Comparison of ENCODE assay signal across 21 cellular contexts in genomic region chrX:54271661-54272060, GRCh38.
DNase-seq lines count a peak whose midpoint lies in the region; ATAC-seq, FAIRE-seq and TF ChIP-seq lines count a peak whose summit lies in the region.
"Had no signal": no experiment of that assay in that cellular context is flagged by ENCODE, and none has a peak within 500 bp of the region (broad histone marks: within the 10 kb centered on the region; RNA-seq: fewer than 3 reads in every experiment).

No MANE protein-coding gene starts in this region.

- no peak overlapping the region for H3K9ac ChIP-seq in SK-N-SH
- H3K9ac ChIP-seq: BLaER1 had no signal

- H3K27ac Mint-ChIP-seq in GM23338 (no peak overlapping the region), WTC11 (peak overlapping the region; percentile 42; the same call in 1 of the 2 replicates), neural crest cell (ENCODE audit: unreplicated experiment) (peak overlapping the region; percentile 52)
- H3K27ac Mint-ChIP-seq: B cell; CD8-positive, alpha-beta T cell had no signal

- H2AFZ ChIP-seq in GM23338: no peak overlapping the region
- no peak overlapping the region for H2AFZ ChIP-seq in SK-N-SH (ENCODE audit: low read depth)

- no peak for ATAC-seq in A549
- ATAC-seq in GM23338: no peak
- no peak for ATAC-seq in WTC11
- no peak for ATAC-seq in HG02763 (IDR thresholded peaks at IDR 0.05; ENCODE audit: unreplicated experiment)
- ATAC-seq in GM18517 (IDR thresholded peaks at IDR 0.05; ENCODE audit: unreplicated experiment): no peak
- ATAC-seq: CD8-positive, alpha-beta T cell; GM12878 had no signal

- H3K27ac ChIP-seq in A549 (no peak overlapping the region), GM23338 (ENCODE audit: low read depth) (no peak overlapping the region), SK-N-SH (ENCODE audit: low read depth in 2 of 2, low read length in 1 of 2) (no peak overlapping the region)
- H3K27ac ChIP-seq: BLaER1, C4-2B had no signal

- TF ChIP-seq RAD21 in A549 (conservative IDR thresholded peaks at IDR 0.05 in 1 of 2, IDR thresholded peaks at IDR 0.05 in 1 of 2): no peak
- TF ChIP-seq RAD21 in SK-N-SH (IDR thresholded peaks at IDR 0.05; ENCODE audit: low read length): no peak

- peak; percentile 36 for FAIRE-seq in A549 (lab: Jason Lieb, UNC)
- FAIRE-seq: GM12878 had no signal

- no peak overlapping the region for H3K4me3 ChIP-seq in A549
- H3K4me3 ChIP-seq in GM23338: no peak overlapping the region
- no peak overlapping the region for H3K4me3 ChIP-seq in SK-N-SH (ENCODE audit: low read depth in 2 of 2, low read length in 1 of 2)
- H3K4me3 ChIP-seq: BLaER1, GM12878 had no signal

- TF ChIP-seq POLR2A in A549 (IDR thresholded peaks at IDR 0.05; ENCODE audit: low read length): no peak

- no peaks in the 10 kb centered on the region for H3K27me3 ChIP-seq in GM23338 (ENCODE audit: insufficient read depth)
- no peaks in the 10 kb centered on the region for H3K27me3 ChIP-seq in SK-N-SH (ENCODE audit: insufficient read depth)

- H4K20me1 ChIP-seq in GM23338 (replicated peaks; ENCODE audit: insufficient read depth): no peaks in the 10 kb centered on the region
- no peaks in the 10 kb centered on the region for H4K20me1 ChIP-seq in SK-N-SH (ENCODE audit: insufficient read depth)
- H4K20me1 ChIP-seq: BLaER1 had no signal

- TF ChIP-seq EP300 in A549 (IDR thresholded peaks at IDR 0.05) (no peak), SK-N-SH (IDR thresholded peaks at IDR 0.05; ENCODE audit: borderline replicate concordance in 1 of 2, low read depth in 1 of 2, low read length in 1 of 2) (no peak)

- no peaks in the 10 kb centered on the region for H3K79me2 ChIP-seq in GM23338 (replicated peaks; ENCODE audit: insufficient read depth)
- H3K79me2 ChIP-seq in SK-N-SH (ENCODE audit: insufficient read depth): no peaks in the 10 kb centered on the region

- no peak overlapping the region for H3K4me3 Mint-ChIP-seq in GM23338
- H3K4me3 Mint-ChIP-seq in WTC11: no peak overlapping the region
- no peak overlapping the region for H3K4me3 Mint-ChIP-seq in neural crest cell
- H3K4me3 Mint-ChIP-seq: B cell; CD4-positive, CD25-positive, alpha-beta regulatory T cell; CD8-positive, alpha-beta T cell had no signal

- 45% methylated on average over 2 of the region's 2 CpGs for WGBS in A549 (ENCODE audit: missing lambda C conversion rate)
- WGBS in SK-N-SH (ENCODE audit: low lambda C conversion rate): 49% methylated on average over 2 of the region's 2 CpGs

- H3K9me3 ChIP-seq in A549: no peaks in the 10 kb centered on the region
- H3K9me3 ChIP-seq in SK-N-SH: no peaks in the 10 kb centered on the region
- H3K9me3 ChIP-seq: BLaER1, Caco-2 had no signal

- H3F3A ChIP-seq in GM23338 (replicated peaks; ENCODE audit: low read depth) (no peaks in the 10 kb centered on the region), SK-N-SH (replicated peaks; ENCODE audit: insufficient read depth) (no peaks in the 10 kb centered on the region)

- no peaks in the 10 kb centered on the region for H3K36me3 ChIP-seq in GM23338 (ENCODE audit: insufficient read depth)
- H3K36me3 ChIP-seq in SK-N-SH (replicated peaks in 1 of 2; ENCODE audit: control insufficient read depth in 1 of 2, insufficient read depth in 2 of 2, low read length in 1 of 2): no peaks in the 10 kb centered on the region
- H3K36me3 ChIP-seq: BLaER1 had no signal

- POLR2A ChIA-PET in A549 (lab: Yijun Ruan, JAX): no interaction called here
- POLR2A ChIA-PET in WTC11 (lab: Charles Lee): no interaction called here
- POLR2A ChIA-PET in SK-N-SH (lab: Yijun Ruan, JAX): no interaction called here

- CTCF ChIA-PET in A549 (lab: Yijun Ruan, JAX) (no interaction called here), WTC11 (lab: Charles Lee) (no interaction called here), SK-N-SH (lab: Yijun Ruan, JAX) (interaction anchor here (0.8 kb wide), 1 partner anchor 9 kb away, joined by 3 read pairs; no protein-coding TSS in a partner anchor)

- no peaks in the 10 kb centered on the region for H3K9me3 Mint-ChIP-seq in GM23338
- no peaks in the 10 kb centered on the region for H3K9me3 Mint-ChIP-seq in WTC11
- H3K9me3 Mint-ChIP-seq in neural crest cell: peaks cover 2% of the 10 kb centered on the region
- H3K9me3 Mint-ChIP-seq: CD8-positive, alpha-beta T cell had no signal

- DNase-seq in A549 (ENCODE audit: low read depth in 1 of 2, low spot score in 1 of 2) (no peak), GM23338 (ENCODE audit: low spot score) (no peak), WTC11 (ENCODE audit: low spot score) (no peak), neural crest cell (ENCODE audit: low read depth, low spot score) (no peak), SK-N-SH (no peak)
- DNase-seq: Caco-2; CD4-positive, CD25-positive, alpha-beta regulatory T cell; CD8-positive, alpha-beta T cell; DMS153; DMS79; EL; GDM1; GOT3; H7; HCEC 1CT had no signal

- no peak overlapping the region for H3K4me2 ChIP-seq in A549
- 0 out of 2 replicates have a peak overlapping the region, but pooled peaks have one; percentile 26 for H3K4me2 ChIP-seq in GM23338
- H3K4me2 ChIP-seq in SK-N-SH: no peak overlapping the region
- H3K4me2 ChIP-seq: BLaER1 had no signal

- no peaks in the 10 kb centered on the region for H3K27me3 Mint-ChIP-seq in GM23338 (ENCODE audit: insufficient read depth, low read depth, poor library complexity)
- no peaks in the 10 kb centered on the region for H3K27me3 Mint-ChIP-seq in WTC11 (ENCODE audit: low read depth)
- H3K27me3 Mint-ChIP-seq in neural crest cell (ENCODE audit: low read depth): no peaks in the 10 kb centered on the region
- H3K27me3 Mint-ChIP-seq: B cell had no signal

- H3K4me1 ChIP-seq in A549 (no peaks in the 10 kb centered on the region), GM23338 (ENCODE audit: insufficient read depth) (no peaks in the 10 kb centered on the region; the same call in 1 of the 2 replicates), SK-N-SH (ENCODE audit: control insufficient read depth in 1 of 2, insufficient read depth in 2 of 2, low read depth in 1 of 2, low read length in 1 of 2) (no peaks in the 10 kb centered on the region)
- H3K4me1 ChIP-seq: BLaER1, Caco-2 had no signal

- H3K4me1 Mint-ChIP-seq in GM23338 (peaks cover 11% of the 10 kb centered on the region), WTC11 (peaks cover 11% of the 10 kb centered on the region), neural crest cell (peaks cover 11% of the 10 kb centered on the region)
- H3K4me1 Mint-ChIP-seq: B cell; CD4-positive, CD25-positive, alpha-beta regulatory T cell had no signal

- H3K9me2 ChIP-seq in GM23338 (ENCODE audit: insufficient read depth) (no peaks in the 10 kb centered on the region), SK-N-SH (no peaks in the 10 kb centered on the region)

- no peaks in the 10 kb centered on the region for H3K36me3 Mint-ChIP-seq in GM23338 (ENCODE audit: low read depth)
- no peaks in the 10 kb centered on the region for H3K36me3 Mint-ChIP-seq in WTC11
- H3K36me3 Mint-ChIP-seq in neural crest cell (ENCODE audit: low read depth): no peaks in the 10 kb centered on the region
- H3K36me3 Mint-ChIP-seq: CD4-positive, CD25-positive, alpha-beta regulatory T cell; CD8-positive, alpha-beta T cell had no signal

- TF ChIP-seq CTCF in A549 (IDR thresholded peaks at IDR 0.05) (no peak), GM23338 (conservative IDR thresholded peaks at IDR 0.05; ENCODE audit: low read depth in 2 of 2) (no peak), WTC11 (IDR thresholded peaks at IDR 0.05) (no peak), neural crest cell (conservative IDR thresholded peaks at IDR 0.05) (no peak), SK-N-SH (IDR thresholded peaks at IDR 0.05) (no peak)

TF ChIP-seq in A549, 52 proteins besides CTCF, POLR2A, EP300 and RAD21:
- TF ChIP-seq CHD2 (IDR thresholded peaks at IDR 0.05; ENCODE audit: low read length, partially characterized antibody): no peak
- no peak for TF ChIP-seq POLR2AphosphoS2 (conservative IDR thresholded peaks at IDR 0.05; ENCODE audit: low read length)
- no peak for TF ChIP-seq RFX5 (IDR thresholded peaks at IDR 0.05)
- TF ChIP-seq GATA3 (IDR thresholded peaks at IDR 0.05; ENCODE audit: borderline replicate concordance): no peak
- TF ChIP-seq RCOR1 (IDR thresholded peaks at IDR 0.05; ENCODE audit: low read depth, low read length): no peak
- no peak for TF ChIP-seq HOXA7 (CRISPR knock-in tag; IDR thresholded peaks at IDR 0.05)
- no peak for TF ChIP-seq ZC3H11A (IDR thresholded peaks at IDR 0.05)

TF ChIP-seq in WTC11, 78 proteins besides CTCF, POLR2A, EP300 and RAD21 (continues in another document):
- no peak for TF ChIP-seq E2F1 (CRISPR knock-in tag; IDR thresholded peaks at IDR 0.05)
- TF ChIP-seq ZNF138 (CRISPR knock-in tag; conservative IDR thresholded peaks at IDR 0.05): no peak
- TF ChIP-seq CREB1 (CRISPR knock-in tag; IDR thresholded peaks at IDR 0.05): no peak

TF ChIP-seq in SK-N-SH, 30 proteins besides CTCF, POLR2A, EP300 and RAD21:
- TF ChIP-seq FOSL2 (IDR thresholded peaks at IDR 0.05; ENCODE audit: borderline replicate concordance, low read depth) (no peak), EZH2phosphoT487 (IDR thresholded peaks at IDR 0.05; ENCODE audit: borderline replicate concordance, low read depth) (no peak), SMC3 (IDR thresholded peaks at IDR 0.05; ENCODE audit: low read depth, low read length) (no peak), POLR2AphosphoS5 (IDR thresholded peaks at IDR 0.05; ENCODE audit: low read depth, low read length) (no peak), PBX3 (IDR thresholded peaks at IDR 0.05) (no peak), ELF1 (IDR thresholded peaks at IDR 0.05) (no peak), FOXJ3 (CRISPR knock-in tag; IDR thresholded peaks at IDR 0.05) (no peak), MEF2A (IDR thresholded peaks at IDR 0.05; ENCODE audit: borderline replicate concordance, low read depth) (no peak), RXRA (IDR thresholded peaks at IDR 0.05; ENCODE audit: borderline replicate concordance, low read depth) (no peak), FOXM1 (IDR thresholded peaks at IDR 0.05; ENCODE audit: low read depth) (no peak)
